In genomic region chr1:211546543-211546942, GRCh38 we compare ENCODE assay signal across 11 cellular contexts. TPM values are rescaled to one million over a fixed set of nuclear protein-coding genes. Genes with fewer than 3 reads are reported as not detected.
"Had no signal": no experiment of that assay in that cellular context is flagged by ENCODE, and none has a peak within 500 bp of the region (broad histone marks: within the 10 kb centered on the region; RNA-seq: fewer than 3 reads in every experiment).

No MANE protein-coding gene starts in this region.

- H3K27ac ChIP-seq: GM23248 had no signal

- H3K36me3 ChIP-seq: HAP-1 had no signal

- H3K9ac ChIP-seq: GM23248 had no signal

- H3K4me3 Mint-ChIP-seq: GM23338, H9, HFFc6 had no signal

- DNase-seq: GM23248, GOT3, H7, H9, HCEC 1CT, HFFc6 had no signal

- FAIRE-seq: H1, H54 had no signal

- H3K9me3 Mint-ChIP-seq: HFFc6 had no signal

- H3K4me1 ChIP-seq: HAP-1 had no signal

- H3K9me3 ChIP-seq: HAP-1 had no signal

- H3K4me3 ChIP-seq: GM23248, GM23338, HAP-1 had no signal

- H3K27ac Mint-ChIP-seq: GM23338, H9, HFFc6 had no signal

- H3K4me2 ChIP-seq: GM23338 had no signal

- ATAC-seq: GM23338, HCT116 had no signal

- H2AFZ ChIP-seq: GM23248, GM23338 had no signal

- H3K4me1 Mint-ChIP-seq: GM23338, H9 had no signal

RNA-seq across cellular contexts. Expression of gene RD3, which starts 54.6 kb away (rescaled TPM):
- total RNA-seq: GM23248, H7, H9, HFFc6 had no signal
- polyA plus RNA-seq: GM23248, GM23338 had no signal
